In genomic region chr12:53560386-53560785, GRCh38 we compare ENCODE assay signal across 12 cellular contexts. TPM values are rescaled to one million over a fixed set of nuclear protein-coding genes. Genes with fewer than 3 reads are reported as not detected.
DNase-seq lines count a peak whose midpoint lies in the region; ATAC-seq and TF ChIP-seq lines count a peak whose summit lies in the region.
"Had no signal": no experiment of that assay in that cellular context is flagged by ENCODE, and none has a peak within 500 bp of the region (broad histone marks: within the 10 kb centered on the region; RNA-seq: fewer than 3 reads in every experiment).

No MANE protein-coding gene starts in this region.

- no peaks in the 10 kb centered on the region for H3K27me3 ChIP-seq in mammary epithelial cell (ENCODE audit: insufficient read depth, low read length)
- H3K27me3 ChIP-seq in thoracic aorta (replicated peaks; ENCODE audit: insufficient read depth): no peaks in the 10 kb centered on the region
- H3K27me3 ChIP-seq in effector memory CD4-positive, alpha-beta T cell (replicated peaks; ENCODE audit: control insufficient read depth, insufficient read depth, low read length, poor library complexity, severe bottlenecking): no peaks in the 10 kb centered on the region

- dilution Hi-C loops in mammary epithelial cell (cut with HindIII; ENCODE audit: low sequenced_read_pairs): no loop called here

- DNase-seq in MCF 10A (ENCODE audit: unreplicated experiment) (peak; percentile 75), mammary epithelial cell (no peak), astrocyte of the spinal cord (ENCODE audit: low read depth, low spot score) (peak; percentile 90), left cardiac atrium (no peak), thoracic aorta (ENCODE audit: low spot score) (no peak), immature natural killer cell (no peak)
- DNase-seq in effector memory CD4-positive, alpha-beta T cell: no peak
- DNase-seq: cerebellar nuclear complex; GDM1; stimulated activated naive B cell treated with anti-CD40 and anti-IgM and Interleukin-4, amounts not matched to agents 10 μg/mL and 1 μg/mL and 100 μg/mL, for 72 hours; T-helper 9 cell had no signal

- TF ChIP-seq CTCF in MCF 10A (IDR thresholded peaks at IDR 0.05; ENCODE audit: unreplicated experiment): no peak
- TF ChIP-seq CTCF in mammary epithelial cell (conservative IDR thresholded peaks at IDR 0.05 in 1 of 2, IDR thresholded peaks at IDR 0.05 in 1 of 2; ENCODE audit: extremely low read depth in 1 of 2, insufficient read depth in 1 of 2, low read depth in 1 of 2, low read length in 2 of 2): no peak
- no peak for TF ChIP-seq CTCF in astrocyte of the spinal cord (IDR thresholded peaks at IDR 0.05; ENCODE audit: low read depth, low read length)
- no peak for TF ChIP-seq CTCF in thoracic aorta (IDR thresholded peaks at IDR 0.05)

- CTCF ChIA-PET in MCF 10A (lab: Yijun Ruan, JAX): interaction anchor here (0.7 kb wide), 1 partner anchor 62 kb away, joined by 3 read pairs; no protein-coding TSS in a partner anchor
- CTCF ChIA-PET in mammary epithelial cell (lab: Charles Lee; ENCODE audit: low non-redundant PET): no interaction called here

- H3K4me3 ChIP-seq in mammary epithelial cell (replicated peaks in 1 of 3; ENCODE audit: insufficient read depth in 1 of 3, low read depth in 2 of 3, low read length in 3 of 3) (no peak overlapping the region), astrocyte of the spinal cord (ENCODE audit: low read depth, low read length) (no peak overlapping the region), thoracic aorta (peak overlapping the region; percentile 7)
- H3K4me3 ChIP-seq in effector memory CD4-positive, alpha-beta T cell (ENCODE audit: insufficient read depth, low read depth, low read length, poor library complexity, severe bottlenecking): no peak overlapping the region

- WGBS in mammary epithelial cell (ENCODE audit: low coverage, missing lambda C conversion rate): 88% methylated on average over 5 of the region's 5 CpGs

- H3K4me2 ChIP-seq in mammary epithelial cell (ENCODE audit: insufficient read depth, low read depth, low read length): no peak overlapping the region

- H3K4me3 Mint-ChIP-seq in MCF 10A (ENCODE audit: unreplicated experiment): peak overlapping the region; percentile 39
- H3K4me3 Mint-ChIP-seq in immature natural killer cell: no peak overlapping the region
- H3K4me3 Mint-ChIP-seq: stimulated activated naive B cell treated with anti-CD40 and anti-IgM and Interleukin-4, amounts not matched to agents 10 μg/mL and 1 μg/mL and 100 μg/mL, for 72 hours had no signal

- intact Hi-C loops in MCF 10A (cut with micrococcal nuclease) (no loop called here), mammary epithelial cell (cut with micrococcal nuclease) (no loop called here), left cardiac atrium (cut with DNase I) (no loop called here)

- H3K36me3 Mint-ChIP-seq in MCF 10A (ENCODE audit: insufficient read depth, unreplicated experiment) (peaks cover 16% of the 10 kb centered on the region), immature natural killer cell (peaks cover 0 to 3% (median 0%) of the 10 kb centered on the region in 3 donors)

- in situ Hi-C loops in mammary epithelial cell (cut with MboI; ENCODE audit: low sequenced_read_pairs in 2 of 2) (no loop called here), astrocyte of the spinal cord (cut with HindIII; ENCODE audit: low sequenced_read_pairs) (no loop called here)

- H3K27me3 Mint-ChIP-seq in MCF 10A (ENCODE audit: insufficient read depth, unreplicated experiment) (no peaks in the 10 kb centered on the region), immature natural killer cell (ENCODE audit: low read depth in 3 of 3) (no peaks in the 10 kb centered on the region)
- H3K27me3 Mint-ChIP-seq: stimulated activated naive B cell treated with anti-CD40 and anti-IgM and Interleukin-4, amounts not matched to agents 10 μg/mL and 1 μg/mL and 100 μg/mL, for 72 hours had no signal

- peaks cover 23% of the 10 kb centered on the region for H3K4me1 ChIP-seq in mammary epithelial cell (ENCODE audit: insufficient read depth, low read length)
- H3K4me1 ChIP-seq in thoracic aorta (ENCODE audit: control insufficient read depth in 1 of 2, low read depth in 2 of 2): peaks cover 43 to 82% of the 10 kb centered on the region in 2 donors
- peaks cover 10% of the 10 kb centered on the region for H3K4me1 ChIP-seq in effector memory CD4-positive, alpha-beta T cell (ENCODE audit: control insufficient read depth, insufficient read depth, low read length, poor library complexity, severe bottlenecking)

- H3K79me2 ChIP-seq in mammary epithelial cell (ENCODE audit: insufficient read depth, low read length): peaks cover 4% of the 10 kb centered on the region

- BruUV-seq in MCF 10A (replicated peaks; lab: Mats Ljungman, UMichigan) (no TSS peak), mammary epithelial cell (replicated peaks; lab: Mats Ljungman, UMichigan) (no TSS peak)

- H3K27ac ChIP-seq in mammary epithelial cell (ENCODE audit: insufficient read depth, low read depth, low read length): no peak overlapping the region
- H3K27ac ChIP-seq in thoracic aorta: peak overlapping the region; percentile 78 to 81
- H3K27ac ChIP-seq in effector memory CD4-positive, alpha-beta T cell (ENCODE audit: insufficient read depth, low read length, poor library complexity, severe bottlenecking): no peak overlapping the region

- H2AFZ ChIP-seq in mammary epithelial cell (ENCODE audit: low read depth, low read length): no peak overlapping the region

- ATAC-seq in left cardiac atrium (peak; percentile 78 to 83), thoracic aorta (ENCODE audit: insufficient number of reproducible peaks, low FRiP score, low read depth) (no peak), GM21786 (IDR thresholded peaks at IDR 0.05; ENCODE audit: unreplicated experiment) (no peak)
- ATAC-seq: stimulated activated naive B cell treated with anti-CD40 and anti-IgM and Interleukin-4, amounts not matched to agents 10 μg/mL and 1 μg/mL and 100 μg/mL, for 72 hours had no signal

- H4K20me1 ChIP-seq in mammary epithelial cell (ENCODE audit: insufficient read depth, low read length): peaks cover 5% of the 10 kb centered on the region

- no peak overlapping the region for H3K9ac ChIP-seq in mammary epithelial cell (ENCODE audit: insufficient read depth, low read length)

- H3K36me3 ChIP-seq in mammary epithelial cell (ENCODE audit: insufficient read depth, low read length): peaks cover 2% of the 10 kb centered on the region
- H3K36me3 ChIP-seq in thoracic aorta: no peaks in the 10 kb centered on the region
- H3K36me3 ChIP-seq in effector memory CD4-positive, alpha-beta T cell (ENCODE audit: control insufficient read depth, insufficient read depth, low read length): no peaks in the 10 kb centered on the region

- no peaks in the 10 kb centered on the region for H3K9me3 ChIP-seq in mammary epithelial cell (replicated peaks; ENCODE audit: insufficient read depth, low read length)
- H3K9me3 ChIP-seq in thoracic aorta: no peaks in the 10 kb centered on the region
- H3K9me3 ChIP-seq in effector memory CD4-positive, alpha-beta T cell (ENCODE audit: control insufficient read depth, low read length): no peaks in the 10 kb centered on the region

- no peaks in the 10 kb centered on the region for H3K9me3 Mint-ChIP-seq in MCF 10A (ENCODE audit: unreplicated experiment)
- H3K9me3 Mint-ChIP-seq in immature natural killer cell: no peaks in the 10 kb centered on the region
- H3K9me3 Mint-ChIP-seq: stimulated activated naive B cell treated with anti-CD40 and anti-IgM and Interleukin-4, amounts not matched to agents 10 μg/mL and 1 μg/mL and 100 μg/mL, for 72 hours had no signal

- H3K4me1 Mint-ChIP-seq in MCF 10A (ENCODE audit: insufficient read depth, unreplicated experiment): peaks cover 49% of the 10 kb centered on the region
- H3K4me1 Mint-ChIP-seq in immature natural killer cell: peaks cover 27 to 40% of the 10 kb centered on the region in 2 donors

- POLR2A ChIA-PET in MCF 10A (lab: Yijun Ruan, JAX): interaction anchor here (0.9 to 3.2 kb wide), 5 partner anchors 16 to 101 kb away, joined by 3 to 25 read pairs (median 3); partner anchors contain the start of gene ATF7

- H3K27ac Mint-ChIP-seq in MCF 10A (ENCODE audit: low read depth, unreplicated experiment) (peak overlapping the region; percentile 90), immature natural killer cell (no peak overlapping the region)
- H3K27ac Mint-ChIP-seq: stimulated activated naive B cell treated with anti-CD40 and anti-IgM and Interleukin-4, amounts not matched to agents 10 μg/mL and 1 μg/mL and 100 μg/mL, for 72 hours had no signal

RNA-seq across cellular contexts. Expression of gene NPFF, which starts 53.1 kb away (rescaled TPM):
- total RNA-seq in MCF 10A (2022): not detected in 2 replicates
- not detected for total RNA-seq in mammary epithelial cell
- polyA plus RNA-seq in mammary epithelial cell: not detected
- not detected for polyA minus RNA-seq in mammary epithelial cell
- not detected for total RNA-seq in left cardiac atrium
- total RNA-seq in thoracic aorta: 1 to 10 TPM in 1 of 2 donors, not detected in 1; 9.1 TPM
- not detected for polyA plus RNA-seq in immature natural killer cell

RNA-seq across cellular contexts. Expression of gene TARBP2, which starts 59.3 kb away (rescaled TPM):
- 26.4 and 27.8 TPM in 2 replicates for total RNA-seq in MCF 10A (2022)
- total RNA-seq in mammary epithelial cell: 10 to 100 TPM; 21.2 to 32.2 TPM
- 36.3 TPM for polyA plus RNA-seq in mammary epithelial cell
- polyA minus RNA-seq in mammary epithelial cell: 16.7 TPM
- 10 to 100 TPM; 12.5 to 15.3 TPM for total RNA-seq in left cardiac atrium
- 10 to 100 TPM; 14.2 to 27.7 TPM for total RNA-seq in thoracic aorta
- 10 to 100 TPM; 11.5 to 28.9 (median 28.8) TPM for polyA plus RNA-seq in immature natural killer cell

Comparison
In these comparisons a context has a peak if more than half of its experiments do, and no peak if none do; other contexts are left out.
1. DNase-seq: peak in MCF 10A (single experiment) and astrocyte of the spinal cord (single experiment); none in mammary epithelial cell (single experiment), left cardiac atrium (single experiment), thoracic aorta (single experiment), effector memory CD4-positive, alpha-beta T cell (0 of 3) and immature natural killer cell (0 of 3).
2. H3K27ac ChIP-seq: peak in thoracic aorta (2 of 2); none in mammary epithelial cell (single experiment) and effector memory CD4-positive, alpha-beta T cell (single experiment).
3. ATAC-seq: peak in left cardiac atrium (2 of 2); none in thoracic aorta (single experiment) and GM21786 (single experiment).